In the genomic region with DNA sequence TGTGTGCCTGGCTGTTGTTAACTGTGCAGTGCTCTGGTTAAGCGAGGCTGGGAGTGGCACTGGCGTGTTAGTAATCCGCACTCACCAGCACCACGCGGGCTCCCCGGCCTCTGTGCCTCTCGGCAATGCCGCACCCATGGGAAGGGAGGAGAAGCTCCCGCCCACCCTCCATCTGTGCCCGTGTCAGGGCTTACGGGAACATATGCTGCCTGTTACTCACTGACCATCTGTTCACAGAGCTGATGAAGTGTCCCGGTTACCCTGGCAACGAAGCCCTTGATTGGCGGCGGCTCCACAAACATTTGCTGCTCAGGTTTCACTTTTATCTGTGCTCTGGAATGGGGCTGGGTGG, we compare ENCODE assay signal across 8 cellular contexts.
DNase-seq lines count a peak whose midpoint lies in the region; FAIRE-seq and TF ChIP-seq lines count a peak whose summit lies in the region.

No MANE protein-coding gene starts in this region.

- H3K27me3 ChIP-seq in Karpas-422 (ENCODE audit: low read length) (no peaks in the 10 kb centered on the region), bronchial epithelial cell (ENCODE audit: control insufficient read depth, insufficient read depth, low read length) (no peaks in the 10 kb centered on the region)

- no peaks in the 10 kb centered on the region for H3K9me2 ChIP-seq in Karpas-422 (replicated peaks; ENCODE audit: insufficient read depth, low read length)

- no peaks in the 10 kb centered on the region for H3K9me3 ChIP-seq in Karpas-422 (ENCODE audit: low read length)

- H3K4me1 ChIP-seq in Karpas-422 (ENCODE audit: low read length): no peaks in the 10 kb centered on the region

- no peak overlapping the region for H3K4me2 ChIP-seq in Karpas-422 (ENCODE audit: low read depth, low read length, poor library complexity, severe bottlenecking)

- no peak for TF ChIP-seq CTCF in bronchial epithelial cell (IDR thresholded peaks at IDR 0.05; ENCODE audit: insufficient read depth, low read length, severe bottlenecking)

- no peaks in the 10 kb centered on the region for H3K36me3 ChIP-seq in Karpas-422 (ENCODE audit: insufficient read depth, low read length)
- H3K36me3 ChIP-seq in bronchial epithelial cell (ENCODE audit: control insufficient read depth, insufficient read depth, low read length): no peaks in the 10 kb centered on the region

- H3K4me3 ChIP-seq in Karpas-422 (ENCODE audit: low read length) (no peak overlapping the region), bronchial epithelial cell (ENCODE audit: low read depth, low read length) (no peak overlapping the region)

- H3K79me2 ChIP-seq in Karpas-422 (ENCODE audit: low read length): no peaks in the 10 kb centered on the region

- H2AFZ ChIP-seq in Karpas-422 (ENCODE audit: low read length): no peak overlapping the region

- peak; percentile 86 for FAIRE-seq in RCC 7860 (lab: Jason Lieb, UNC)
- peak; percentile 96 for FAIRE-seq in bronchial epithelial cell (lab: Jason Lieb, UNC)
- FAIRE-seq in islet of Langerhans (lab: Jason Lieb, UNC): peak; percentile 88

- no peaks in the 10 kb centered on the region for H4K20me1 ChIP-seq in Karpas-422 (ENCODE audit: insufficient read depth, low read depth, low read length)

- H3K9ac ChIP-seq in Karpas-422 (ENCODE audit: low read length): no peak overlapping the region

- H3K27ac ChIP-seq in Karpas-422 (ENCODE audit: low read length): no peak overlapping the region

- DNase-seq in GM04504 (ENCODE audit: low read depth) (peak; percentile 99), GOT3 (lab: John Stamatoyannopoulos, UW) (peak; percentile 91), Karpas-422 (peak; percentile 58), RCC 7860 (ENCODE audit: low spot score) (peak; percentile 97), bronchial epithelial cell (ENCODE audit: low read depth) (peak; percentile 99), smooth muscle cell of the brain vasculature (ENCODE audit: low read depth, low spot score) (peak; percentile 86), SKM-1 (lab: John Stamatoyannopoulos, UW; ENCODE audit: unreplicated experiment) (no peak)
